15 cellular contexts compared by ENCODE assay signal in the genomic region with DNA sequence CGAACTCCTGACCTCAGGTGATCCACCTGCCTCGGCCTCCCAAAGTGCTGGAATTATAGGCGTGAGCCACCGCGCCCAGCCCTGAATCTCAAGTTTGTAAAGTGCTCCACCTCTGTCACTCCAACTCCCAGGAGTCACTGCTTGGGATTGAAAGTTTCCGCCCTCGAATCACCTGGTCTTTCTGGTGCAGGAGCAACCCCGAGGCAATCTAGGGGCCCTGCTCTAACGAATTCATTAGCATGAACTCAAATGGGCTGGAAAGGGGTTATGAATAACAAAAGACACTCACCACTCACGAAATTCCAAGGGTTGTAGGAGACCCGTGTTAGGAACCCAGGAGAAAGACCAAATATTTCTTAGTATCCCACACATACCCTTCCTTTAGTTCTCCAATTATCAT. TPM values are rescaled to one million over a fixed set of nuclear protein-coding genes. Genes with fewer than 3 reads are reported as not detected.
DNase-seq lines count a peak whose midpoint lies in the region; ATAC-seq and TF ChIP-seq lines count a peak whose summit lies in the region.
"Had no signal": no experiment of that assay in that cellular context is flagged by ENCODE, and none has a peak within 500 bp of the region (broad histone marks: within the 10 kb centered on the region; RNA-seq: fewer than 3 reads in every experiment).

No MANE protein-coding gene starts in this region.

- no peak overlapping the region for H3K4me2 ChIP-seq in neural progenitor cell

- H3F3A ChIP-seq in neural progenitor cell (ENCODE audit: low read depth), result peaks cover 5% of the 10 kb centered on the region

- H4K20me1 ChIP-seq in neural progenitor cell (ENCODE audit: low read depth), result peaks cover 5% of the 10 kb centered on the region

- H3K79me2 ChIP-seq in neural progenitor cell (ENCODE audit: low read depth), result no peaks in the 10 kb centered on the region

- peaks cover 5% of the 10 kb centered on the region for H3K27me3 ChIP-seq in NT2/D1 (ENCODE audit: insufficient read depth, insufficient read length)
- no peaks in the 10 kb centered on the region for H3K27me3 ChIP-seq in endodermal cell (ENCODE audit: control insufficient read depth, insufficient read depth, low read length, poor library complexity, severe bottlenecking)
- H3K27me3 ChIP-seq in neural progenitor cell, result no peaks in the 10 kb centered on the region
- H3K27me3 ChIP-seq: sigmoid colon had no signal

- H3K9me3 ChIP-seq in NT2/D1 (ENCODE audit: insufficient read depth, low read length), result no peaks in the 10 kb centered on the region
- H3K9me3 ChIP-seq in endodermal cell (ENCODE audit: control insufficient read depth, low read length), result no peaks in the 10 kb centered on the region
- no peaks in the 10 kb centered on the region for H3K9me3 ChIP-seq in neural progenitor cell (ENCODE audit: low read depth)
- H3K9me3 ChIP-seq: sigmoid colon, thoracic aorta had no signal

- H3K36me3 ChIP-seq in NT2/D1 (ENCODE audit: insufficient read depth, insufficient read length, low read length) (peaks cover 88% of the 10 kb centered on the region), endodermal cell (ENCODE audit: control insufficient read depth, insufficient read depth, low read length) (peaks cover 45% of the 10 kb centered on the region), neural progenitor cell (no peaks in the 10 kb centered on the region)

- H3K4me3 ChIP-seq in NT2/D1 (ENCODE audit: insufficient read length, low read depth), result no peak overlapping the region
- H3K4me3 ChIP-seq in endodermal cell (ENCODE audit: low read length), result no peak overlapping the region
- no peak overlapping the region for H3K4me3 ChIP-seq in neural progenitor cell
- H3K4me3 ChIP-seq: sigmoid colon, thoracic aorta had no signal

- H3K9me3 Mint-ChIP-seq in T-helper 2 cell treated with Interferon-gamma antibody and Interleukin-4, amounts not matched to agents 5 μg/mL and 100 μg/mL, for 36 hours, result no peaks in the 10 kb centered on the region
- H3K9me3 Mint-ChIP-seq in endodermal cell, result no peaks in the 10 kb centered on the region
- no peaks in the 10 kb centered on the region for H3K9me3 Mint-ChIP-seq in neural progenitor cell

- WGBS in endodermal cell (ENCODE audit: insufficient coverage in 1 of 2, insufficient read length in 1 of 2), 2 experiments, result 64% methylated on average over 11 of the region's 11 CpGs; no CpG with 5 or more reads in 1 of the 2 experiments

- peak overlapping the region; percentile 48 for H3K4me3 Mint-ChIP-seq in T-helper 2 cell treated with Interferon-gamma antibody and Interleukin-4, amounts not matched to agents 5 μg/mL and 100 μg/mL, for 36 hours
- H3K4me3 Mint-ChIP-seq in endodermal cell (no peak overlapping the region), neural progenitor cell (no peak overlapping the region)

- no peak for TF ChIP-seq CTCF in endodermal cell (conservative IDR thresholded peaks at IDR 0.05)
- no peak for TF ChIP-seq CTCF in neural progenitor cell (IDR thresholded peaks at IDR 0.05)

- H3K4me1 ChIP-seq in NT2/D1 (ENCODE audit: insufficient read depth, insufficient read length) (peaks cover 22% of the 10 kb centered on the region), endodermal cell (ENCODE audit: control insufficient read depth, insufficient read depth, low read length) (no peaks in the 10 kb centered on the region), neural progenitor cell (no peaks in the 10 kb centered on the region)
- H3K4me1 ChIP-seq: sigmoid colon had no signal

- H2AFZ ChIP-seq in neural progenitor cell (replicated peaks), result no peak overlapping the region

- DNase-seq in T-helper 2 cell treated with Interferon-gamma antibody and Interleukin-4, amounts not matched to agents 5 μg/mL and 100 μg/mL, for 36 hours (ENCODE audit: low spot score), result no peak
- DNase-seq in T-helper 2 cell (no peak), NT2/D1 (ENCODE audit: low read depth, low spot score) (peak; percentile 91), endodermal cell (peak; percentile 78), neural progenitor cell (ENCODE audit: low spot score) (no peak), NCI-H69 (lab: John Stamatoyannopoulos, UW) (no peak)
- DNase-seq: GOT3, hypothalamus, NCI-H1105 treated with DMSO at 0.1 percent for 48 hours, NCI-H510A treated with DMSO at 0.1 percent for 48 hours, Right ventricle myocardium superior, sigmoid colon had no signal

- ATAC-seq in GM21528 (IDR thresholded peaks at IDR 0.05; ENCODE audit: low FRiP score, unreplicated experiment), result no peak
- no peak for ATAC-seq in HG03342 (IDR thresholded peaks at IDR 0.05; ENCODE audit: unreplicated experiment)

- H3K9ac ChIP-seq in NT2/D1 (ENCODE audit: insufficient read length, low read depth), result no peak overlapping the region
- no peak overlapping the region for H3K9ac ChIP-seq in endodermal cell (ENCODE audit: extremely low read depth, low read length, poor library complexity, severe bottlenecking)
- H3K9ac ChIP-seq in neural progenitor cell, result no peak overlapping the region

- H3K27ac Mint-ChIP-seq in T-helper 2 cell treated with Interferon-gamma antibody and Interleukin-4, amounts not matched to agents 5 μg/mL and 100 μg/mL, for 36 hours, result no peak overlapping the region
- peak overlapping the region; percentile 80 for H3K27ac Mint-ChIP-seq in endodermal cell
- peak overlapping the region; percentile 10 for H3K27ac Mint-ChIP-seq in neural progenitor cell

- H3K4me1 Mint-ChIP-seq in T-helper 2 cell treated with Interferon-gamma antibody and Interleukin-4, amounts not matched to agents 5 μg/mL and 100 μg/mL, for 36 hours (ENCODE audit: low read depth), result peaks cover 47% of the 10 kb centered on the region
- peaks cover 8% of the 10 kb centered on the region for H3K4me1 Mint-ChIP-seq in endodermal cell
- H3K4me1 Mint-ChIP-seq in neural progenitor cell, result peaks cover 12% of the 10 kb centered on the region

- no peaks in the 10 kb centered on the region for H3K27me3 Mint-ChIP-seq in T-helper 2 cell treated with Interferon-gamma antibody and Interleukin-4, amounts not matched to agents 5 μg/mL and 100 μg/mL, for 36 hours (ENCODE audit: low read depth)
- H3K27me3 Mint-ChIP-seq in endodermal cell (ENCODE audit: insufficient read depth) (no peaks in the 10 kb centered on the region), neural progenitor cell (ENCODE audit: insufficient read depth, low read depth) (peaks cover 7% of the 10 kb centered on the region)

- peaks cover 68% of the 10 kb centered on the region for H3K36me3 Mint-ChIP-seq in T-helper 2 cell treated with Interferon-gamma antibody and Interleukin-4, amounts not matched to agents 5 μg/mL and 100 μg/mL, for 36 hours (ENCODE audit: low read depth)
- H3K36me3 Mint-ChIP-seq in endodermal cell (ENCODE audit: low read depth), result peaks cover 57% of the 10 kb centered on the region
- H3K36me3 Mint-ChIP-seq in neural progenitor cell, result peaks cover 28% of the 10 kb centered on the region

- H3K27ac ChIP-seq in endodermal cell (ENCODE audit: low read depth, low read length), result peak overlapping the region; percentile 53
- H3K27ac ChIP-seq in neural progenitor cell, result no peak overlapping the region
- H3K27ac ChIP-seq: sigmoid colon, thoracic aorta had no signal

RNA-seq across cellular contexts. Expression of a gene that starts 26.1 kb away (rescaled TPM):
- total RNA-seq in endodermal cell, result 10 to 100 TPM; 61.7 to 63.7 TPM
- 56.3 TPM for polyA plus RNA-seq in endodermal cell (2013, experiment 1 of 2)
- polyA plus RNA-seq in endodermal cell (2013, experiment 2 of 2), result 44.3 TPM
- total RNA-seq in neural progenitor cell (ENCODE audit: low replicate concordance), result 24.3 and 60.7 TPM in 2 replicates

RNA-seq across cellular contexts. Expression of a gene that starts 28.1 kb away (rescaled TPM):
- total RNA-seq in endodermal cell (10 to 100 TPM; 24.9 to 28.0 TPM), neural progenitor cell (ENCODE audit: low replicate concordance) (23.2 and 24.4 TPM in 2 replicates)
- 24.5 TPM for polyA plus RNA-seq in endodermal cell (2013, experiment 1 of 2)
- polyA plus RNA-seq in endodermal cell (2013, experiment 2 of 2), result 23.7 TPM

RNA-seq across cellular contexts. Expression of a gene that starts 53.7 kb away (rescaled TPM):
- total RNA-seq in endodermal cell (1 to 10 TPM; 4.0 TPM), neural progenitor cell (ENCODE audit: low replicate concordance) (0.43 and 3.7 TPM in 2 replicates)
- 7.6 TPM for polyA plus RNA-seq in endodermal cell (2013, experiment 1 of 2)
- 5.8 TPM for polyA plus RNA-seq in endodermal cell (2013, experiment 2 of 2)

Comparison
In these comparisons a context has a peak if more than half of its experiments do, and no peak if none do; other contexts are left out.
1. DNase-seq: peak in NT2/D1 (single experiment) and endodermal cell (single experiment); none in T-helper 2 cell treated with Interferon-gamma antibody and Interleukin-4, amounts not matched to agents 5 μg/mL and 100 μg/mL, for 36 hours (single experiment), T-helper 2 cell (0 of 5), neural progenitor cell (single experiment) and NCI-H69 (single experiment).